ENCODE assay signal across 33 cellular contexts in the genomic region with DNA sequence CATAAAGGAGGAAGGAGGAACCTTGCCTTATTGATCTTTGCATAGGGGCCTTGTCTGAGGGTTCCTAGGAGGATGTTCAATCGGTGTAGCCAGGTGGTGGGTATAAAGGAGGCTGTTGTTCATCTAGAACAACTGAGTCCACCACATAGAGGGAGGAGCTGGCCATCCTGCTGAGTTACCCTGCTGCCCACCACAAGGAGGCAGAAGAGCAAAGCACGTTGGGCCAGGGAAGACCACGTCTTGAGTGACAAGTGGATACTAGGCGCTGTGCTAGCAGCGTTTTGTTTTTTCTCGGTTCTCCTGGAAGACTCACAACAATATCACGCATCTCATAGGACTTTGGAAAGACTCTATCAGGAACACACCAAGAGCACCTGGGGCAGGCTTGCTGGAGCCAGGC. TPM values are rescaled to one million over a fixed set of nuclear protein-coding genes. Genes with fewer than 3 reads are reported as not detected.
DNase-seq lines count a peak whose midpoint lies in the region; ATAC-seq, FAIRE-seq and TF ChIP-seq lines count a peak whose summit lies in the region.
"Had no signal": no experiment of that assay in that cellular context is flagged by ENCODE, and none has a peak within 500 bp of the region (broad histone marks: within the 10 kb centered on the region; RNA-seq: fewer than 3 reads in every experiment).

No MANE protein-coding gene starts in this region.

- H3K4me3 ChIP-seq in Loucy (ENCODE audit: low read length, poor library complexity, severe bottlenecking) (no peak overlapping the region), brain microvascular endothelial cell (ENCODE audit: low read depth, low read length) (no peak overlapping the region)
- no peak overlapping the region for H3K4me3 ChIP-seq in naive thymus-derived CD4-positive, alpha-beta T cell (ENCODE audit: low read length)
- H3K4me3 ChIP-seq: K562, left lung, MG63, SJCRH30, smooth muscle cell had no signal

- H2AFZ ChIP-seq in Loucy (ENCODE audit: low read length) = no peak overlapping the region

- intact Hi-C loops in activated CD4-positive, alpha-beta memory T cell treated with anti-CD3 and anti-CD28 coated beads for 36 hours (cut with micrococcal nuclease) = no loop called here
- intact Hi-C loops in naive thymus-derived CD4-positive, alpha-beta T cell (cut with micrococcal nuclease) = no loop called here

- peak; percentile 22 for TF ChIP-seq CTCF in 22Rv1 (IDR thresholded peaks at IDR 0.05)
- TF ChIP-seq CTCF in GM12872 (IDR thresholded peaks at IDR 0.05; ENCODE audit: insufficient read depth, low read depth, low read length) = peak; percentile 15; the same call in 1 of the 3 replicates
- TF ChIP-seq CTCF in Loucy (conservative IDR thresholded peaks at IDR 0.05; ENCODE audit: low read length) = peak; percentile 36
- TF ChIP-seq CTCF in brain microvascular endothelial cell (IDR thresholded peaks at IDR 0.05; ENCODE audit: low read depth, low read length, missing control alignments) = peak; percentile 23

- in situ Hi-C loops in brain microvascular endothelial cell (cut with HindIII; ENCODE audit: low pct_ligation_motif_present, low sequenced_read_pairs) = no loop called here

- H3K27ac ChIP-seq in 22Rv1 (no peak overlapping the region), brain microvascular endothelial cell (no peak overlapping the region)
- no peak overlapping the region for H3K27ac ChIP-seq in naive thymus-derived CD4-positive, alpha-beta T cell (ENCODE audit: low read depth, low read length)
- H3K27ac ChIP-seq: left lung, SJCRH30 had no signal

- no peaks in the 10 kb centered on the region for H3K9me3 ChIP-seq in Loucy (ENCODE audit: insufficient read depth, low read depth, low read length)
- H3K9me3 ChIP-seq in naive thymus-derived CD4-positive, alpha-beta T cell (ENCODE audit: control insufficient read depth in 2 of 3, low read length in 3 of 3) = no peaks in the 10 kb centered on the region
- H3K9me3 ChIP-seq: left lung, MG63, SJCRH30 had no signal

- H3K9me3 Mint-ChIP-seq in activated CD4-positive, alpha-beta memory T cell treated with anti-CD3 and anti-CD28 coated beads for 36 hours = no peaks in the 10 kb centered on the region
- peaks cover 0 to 5% (median under 1%) of the 10 kb centered on the region in 11 donors for H3K9me3 Mint-ChIP-seq in naive thymus-derived CD4-positive, alpha-beta T cell
- H3K9me3 Mint-ChIP-seq: activated CD4-positive, alpha-beta T cell treated with anti-CD3 and anti-CD28 coated beads, Interleukin-2, amount 10 ng/mL, durations not matched to agents 24 days and 14 days had no signal

- H3K27me3 ChIP-seq in Loucy (ENCODE audit: insufficient read depth, low read length, poor library complexity, severe bottlenecking) = no peaks in the 10 kb centered on the region
- H3K27me3 ChIP-seq in brain microvascular endothelial cell (replicated peaks) = no peaks in the 10 kb centered on the region
- H3K27me3 ChIP-seq in naive thymus-derived CD4-positive, alpha-beta T cell (ENCODE audit: control insufficient read depth in 2 of 2, insufficient read depth in 2 of 2, low read length in 2 of 2) = no peaks in the 10 kb centered on the region
- H3K27me3 ChIP-seq: left lung, SJCRH30 had no signal

- ATAC-seq in naive thymus-derived CD4-positive, alpha-beta T cell = no peak
- ATAC-seq: K562; left lung; stimulated activated naive CD8-positive, alpha-beta T cell treated with anti-CD3 and anti-CD28 coated beads, Interleukin-15, Interleukin-2, amounts not matched to agents 100 U/mL and 50 U/mL, for 24 hours had no signal

- H3K27ac Mint-ChIP-seq in activated CD4-positive, alpha-beta memory T cell treated with anti-CD3 and anti-CD28 coated beads for 36 hours = no peak overlapping the region
- H3K27ac Mint-ChIP-seq in naive thymus-derived CD4-positive, alpha-beta T cell = no peak overlapping the region
- H3K27ac Mint-ChIP-seq: activated CD4-positive, alpha-beta T cell treated with anti-CD3 and anti-CD28 coated beads, Interleukin-2, amount 10 ng/mL, durations not matched to agents 24 days and 14 days; activated naive CD8-positive, alpha-beta T cell treated with anti-CD3 and anti-CD28 coated beads for 36 hours; CD4-positive, alpha-beta memory T cell had no signal

- no peaks in the 10 kb centered on the region for H4K20me1 ChIP-seq in Loucy (ENCODE audit: insufficient read depth, low read length, poor library complexity, severe bottlenecking)

- H3K4me1 Mint-ChIP-seq in activated CD4-positive, alpha-beta memory T cell treated with anti-CD3 and anti-CD28 coated beads for 36 hours (ENCODE audit: low read depth) = no peaks in the 10 kb centered on the region
- H3K4me1 Mint-ChIP-seq in naive thymus-derived CD4-positive, alpha-beta T cell = no peaks in the 10 kb centered on the region
- H3K4me1 Mint-ChIP-seq: activated CD4-positive, alpha-beta T cell treated with anti-CD3 and anti-CD28 coated beads, Interleukin-2, amount 10 ng/mL, durations not matched to agents 24 days and 14 days; activated naive CD8-positive, alpha-beta T cell treated with anti-CD3 and anti-CD28 coated beads for 36 hours; CD4-positive, alpha-beta memory T cell had no signal

- H3F3A ChIP-seq in Loucy (ENCODE audit: low read depth) = no peaks in the 10 kb centered on the region

- no peak overlapping the region for H3K4me3 Mint-ChIP-seq in activated CD4-positive, alpha-beta memory T cell treated with anti-CD3 and anti-CD28 coated beads for 36 hours
- H3K4me3 Mint-ChIP-seq in naive thymus-derived CD4-positive, alpha-beta T cell = no peak overlapping the region
- H3K4me3 Mint-ChIP-seq: activated CD4-positive, alpha-beta T cell treated with anti-CD3 and anti-CD28 coated beads, Interleukin-2, amount 10 ng/mL, durations not matched to agents 24 days and 14 days; activated naive CD8-positive, alpha-beta T cell treated with anti-CD3 and anti-CD28 coated beads for 36 hours; CD4-positive, alpha-beta memory T cell had no signal

- CTCF ChIA-PET in activated CD4-positive, alpha-beta memory T cell treated with anti-CD3 and anti-CD28 coated beads for 36 hours (lab: Charles Lee) = interaction anchor here (1.0 to 1.7 kb wide), 3 partner anchors 94 to 134 kb away, joined by 3 to 7 read pairs (median 3); no protein-coding TSS in a partner anchor
- CTCF ChIA-PET in naive thymus-derived CD4-positive, alpha-beta T cell (lab: Charles Lee) = no interaction called here

- no peaks in the 10 kb centered on the region for H3K79me2 ChIP-seq in Loucy (ENCODE audit: insufficient read depth, low read length)

- POLR2A ChIA-PET in activated CD4-positive, alpha-beta memory T cell treated with anti-CD3 and anti-CD28 coated beads for 36 hours (lab: Charles Lee) = no interaction called here
- POLR2A ChIA-PET in naive thymus-derived CD4-positive, alpha-beta T cell (lab: Charles Lee) = no interaction called here

- no peaks in the 10 kb centered on the region for H3K9me2 ChIP-seq in Loucy (replicated peaks; ENCODE audit: low read depth, low read length)

- no peaks in the 10 kb centered on the region for H3K4me1 ChIP-seq in Loucy (ENCODE audit: insufficient read depth, low read length, poor library complexity, severe bottlenecking)
- H3K4me1 ChIP-seq in naive thymus-derived CD4-positive, alpha-beta T cell (ENCODE audit: control insufficient read depth in 2 of 2, insufficient read depth in 2 of 2, low read length in 2 of 2) = no peaks in the 10 kb centered on the region
- H3K4me1 ChIP-seq: left lung, SJCRH30 had no signal

- no peak overlapping the region for H3K4me2 ChIP-seq in Loucy (ENCODE audit: low read depth, low read length, poor library complexity, severe bottlenecking)
- H3K4me2 ChIP-seq: smooth muscle cell had no signal

- peaks cover 4% of the 10 kb centered on the region for H3K27me3 Mint-ChIP-seq in activated CD4-positive, alpha-beta memory T cell treated with anti-CD3 and anti-CD28 coated beads for 36 hours
- peaks cover 4 to 29% (median 19%) of the 10 kb centered on the region in 5 donors for H3K27me3 Mint-ChIP-seq in naive thymus-derived CD4-positive, alpha-beta T cell
- H3K27me3 Mint-ChIP-seq: activated naive CD8-positive, alpha-beta T cell treated with anti-CD3 and anti-CD28 coated beads for 36 hours had no signal

- no peak overlapping the region for H3K9ac ChIP-seq in Loucy (ENCODE audit: low read depth, low read length, poor library complexity, severe bottlenecking)

- DNase-seq in brain microvascular endothelial cell (no peak), NCI-H748 (lab: John Stamatoyannopoulos, UW; ENCODE audit: unreplicated experiment) (no peak), GM12891 (ENCODE audit: insufficient read length, low spot score) (no peak)
- DNase-seq in activated CD4-positive, alpha-beta memory T cell treated with anti-CD3 and anti-CD28 coated beads for 36 hours = no peak
- no peak for DNase-seq in naive thymus-derived CD4-positive, alpha-beta T cell
- DNase-seq: activated CD4-positive, alpha-beta T cell treated with anti-CD3 and anti-CD28 coated beads, Interleukin-2, amount 10 ng/mL, durations not matched to agents 24 days and 14 days; activated gamma-delta T cell; activated naive CD8-positive, alpha-beta T cell treated with anti-CD3 and anti-CD28 coated beads for 36 hours; activated T-cell treated with anti-CD3 and anti-CD28 coated beads, Interleukin-2, amount 50 U/mL, for 1 hour; anterior cingulate cortex; CD4-positive, alpha-beta memory T cell; effector CD4-positive, alpha-beta T cell; EL; GOT3; islet precursor cell; left lung; MG63; NCI-H1417 treated with DMSO at 0.1 percent for 48 hours; NCI-H2029 treated with DMSO at 0.1 percent for 48 hours; NCI-H524 treated with DMSO at 0.1 percent for 48 hours; SJCRH30; stimulated activated naive CD8-positive, alpha-beta T cell treated with anti-CD3 and anti-CD28 coated beads, Interleukin-15, Interleukin-2, amounts not matched to agents 100 U/mL and 50 U/mL, for 24 hours had no signal

- FAIRE-seq in GM12891 (lab: Jason Lieb, UNC) = no peak
- FAIRE-seq: bronchial epithelial cell, HTR-8/SVneo, K562 had no signal

- H3K36me3 ChIP-seq in Loucy (ENCODE audit: insufficient read depth, low read length) (no peaks in the 10 kb centered on the region), brain microvascular endothelial cell (replicated peaks) (no peaks in the 10 kb centered on the region)
- no peaks in the 10 kb centered on the region for H3K36me3 ChIP-seq in naive thymus-derived CD4-positive, alpha-beta T cell (ENCODE audit: control insufficient read depth in 2 of 3, insufficient read depth in 3 of 3, low read length in 3 of 3)
- H3K36me3 ChIP-seq: left lung, MG63, SJCRH30 had no signal

- H3K36me3 Mint-ChIP-seq in activated CD4-positive, alpha-beta memory T cell treated with anti-CD3 and anti-CD28 coated beads for 36 hours = no peaks in the 10 kb centered on the region
- no peaks in the 10 kb centered on the region for H3K36me3 Mint-ChIP-seq in naive thymus-derived CD4-positive, alpha-beta T cell
- H3K36me3 Mint-ChIP-seq: activated naive CD8-positive, alpha-beta T cell treated with anti-CD3 and anti-CD28 coated beads for 36 hours; CD4-positive, alpha-beta memory T cell had no signal

- TF ChIP-seq POLR2A in GM12891 (IDR thresholded peaks at IDR 0.05; ENCODE audit: low read depth, low read length) = no peak

TF ChIP-seq in GM12891, 5 proteins besides CTCF, POLR2A, EP300 and RAD21 (continues in another document):
- no peak for TF ChIP-seq POU2F2 (IDR thresholded peaks at IDR 0.05; ENCODE audit: low read depth, low read length)

RNA-seq across cellular contexts. Expression of gene FOXI2, which starts 20.0 kb away (rescaled TPM):
- not detected for total RNA-seq in activated CD4-positive, alpha-beta memory T cell treated with anti-CD3 and anti-CD28 coated beads for 36 hours
- under 1 TPM in 1 of 5 experiments, not detected in 4; 0.24 TPM for total RNA-seq in naive thymus-derived CD4-positive, alpha-beta T cell
- polyA plus RNA-seq in naive thymus-derived CD4-positive, alpha-beta T cell = not detected
- polyA plus RNA-seq in GM12891 (2012; ENCODE audit: low read depth, missing spikeins) = not detected
- total RNA-seq: activated CD4-positive, alpha-beta T cell treated with anti-CD3 and anti-CD28 coated beads, Interleukin-2, amount 10 ng/mL, durations not matched to agents 24 days and 14 days; activated naive CD8-positive, alpha-beta T cell treated with anti-CD3 and anti-CD28 coated beads for 36 hours; bronchial epithelial cell; CD4-positive, alpha-beta memory T cell; K562; left lung; mesenteric fat pad; RPMI7951; SJCRH30; smooth muscle cell; temporal lobe; urinary bladder had no signal
- polyA plus RNA-seq: CD4-positive, alpha-beta memory T cell; K562; smooth muscle cell had no signal
